8 cellular contexts compared by ENCODE assay signal in genomic region chr20:5658897-5659296, GRCh38. TPM values are rescaled to one million over a fixed set of nuclear protein-coding genes. Genes with fewer than 3 reads are reported as not detected.
DNase-seq lines count a peak whose midpoint lies in the region; TF ChIP-seq lines count a peak whose summit lies in the region.

No MANE protein-coding gene starts in this region.

- intact Hi-C loops in head of caudate nucleus (cut with DNase I) = no loop called here

- H3K4me3 Mint-ChIP-seq in progenitor cell of endocrine pancreas (ENCODE audit: low read depth) = no peak overlapping the region

- no peak for TF ChIP-seq CTCF in progenitor cell of endocrine pancreas (IDR thresholded peaks at IDR 0.05; ENCODE audit: unreplicated experiment)

- no peaks in the 10 kb centered on the region for H3K9me3 Mint-ChIP-seq in progenitor cell of endocrine pancreas (ENCODE audit: low read depth)

- H3K4me1 Mint-ChIP-seq in progenitor cell of endocrine pancreas (ENCODE audit: low read depth) = no peaks in the 10 kb centered on the region

- H3K36me3 Mint-ChIP-seq in progenitor cell of endocrine pancreas (ENCODE audit: insufficient read depth) = no peaks in the 10 kb centered on the region

- DNase-seq in activated CD8-positive, alpha-beta memory T cell treated with anti-CD3 and anti-CD28 coated beads, Interleukin-2, amount 50 U/mL, for 4 hours = peak; percentile 50
- no peak for DNase-seq in activated CD8-positive, alpha-beta memory T cell treated with anti-CD3 and anti-CD28 coated beads, Interleukin-2, amount 50 U/mL, for 48 hours
- DNase-seq in NCI-H446 treated with DMSO at 0.1 percent for 48 hours (lab: John Stamatoyannopoulos, UW) (peak; percentile 78), head of caudate nucleus (peak; percentile 26 to 92 (median 69)), pulmonary artery endothelial cell (ENCODE audit: low read depth, low spot score) (peak; percentile 91), progenitor cell of endocrine pancreas (ENCODE audit: low spot score, unreplicated experiment) (no peak), NK-92 (lab: John Stamatoyannopoulos, UW; ENCODE audit: unreplicated experiment) (no peak)
- DNase-seq in activated naive CD4-positive, alpha-beta T cell treated with anti-CD3 and anti-CD28 coated beads, Interleukin-2, amount 50 U/mL, for 16 hours = peak; percentile 51

- H3K27ac Mint-ChIP-seq in progenitor cell of endocrine pancreas = no peak overlapping the region

- no peaks in the 10 kb centered on the region for H3K27me3 Mint-ChIP-seq in progenitor cell of endocrine pancreas

RNA-seq across cellular contexts. Expression of gene GPCPD1, which starts 48.1 kb away (rescaled TPM):
- 8.0 and 11.3 TPM in 2 replicates for total RNA-seq in pulmonary artery endothelial cell
- total RNA-seq in progenitor cell of endocrine pancreas = 29.8 and 34.2 TPM in 2 replicates

Comparison
In these comparisons a context has a peak if more than half of its experiments do, and no peak if none do; other contexts are left out.
1. DNase-seq: peak in activated CD8-positive, alpha-beta memory T cell treated with anti-CD3 and anti-CD28 coated beads, Interleukin-2, amount 50 U/mL, for 4 hours (single experiment), NCI-H446 treated with DMSO at 0.1 percent for 48 hours (single experiment), activated naive CD4-positive, alpha-beta T cell treated with anti-CD3 and anti-CD28 coated beads, Interleukin-2, amount 50 U/mL, for 16 hours (single experiment), head of caudate nucleus (42 of 42) and pulmonary artery endothelial cell (single experiment); none in activated CD8-positive, alpha-beta memory T cell treated with anti-CD3 and anti-CD28 coated beads, Interleukin-2, amount 50 U/mL, for 48 hours (single experiment), progenitor cell of endocrine pancreas (single experiment) and NK-92 (single experiment).